ENCODE assay signal across 9 cellular contexts in the genomic region with DNA sequence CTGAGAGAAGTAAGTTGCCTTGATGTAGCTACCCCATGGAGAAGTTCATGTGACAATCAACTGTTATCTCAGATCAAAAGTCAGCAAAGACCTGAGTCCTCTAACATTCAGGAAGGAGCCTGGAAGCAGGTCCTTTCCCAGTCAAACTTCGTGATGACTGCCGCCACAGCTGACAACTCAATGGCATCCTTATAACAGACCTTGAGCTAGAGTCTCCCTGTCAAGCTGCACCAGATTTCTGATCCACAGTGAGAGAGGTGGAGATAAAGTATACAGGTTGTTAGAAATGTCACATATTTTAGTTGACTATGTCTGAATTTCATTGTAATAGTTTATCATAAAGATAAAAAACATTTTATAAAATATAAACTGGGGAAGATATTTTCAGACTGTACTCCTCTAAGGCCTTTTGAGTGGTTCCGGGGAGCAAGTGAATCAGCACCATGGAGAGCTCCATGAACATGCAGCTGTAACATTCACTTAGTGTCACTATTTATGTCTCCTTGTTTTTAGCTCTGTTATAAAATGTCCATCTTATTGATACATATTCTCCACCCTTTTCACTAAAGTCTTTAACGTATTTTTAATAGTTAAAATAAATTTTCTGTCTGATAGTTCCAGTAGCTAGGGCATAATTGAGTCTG.
A peak's percentile ranks its signal among the peaks of the same experiment; 100 is the strongest.
DNase-seq lines count a peak whose midpoint lies in the region; TF ChIP-seq lines count a peak whose summit lies in the region.
"Had no signal": no experiment of that assay in that cellular context is flagged by ENCODE, and none has a peak within 500 bp of the region (broad histone marks: within the 10 kb centered on the region; RNA-seq: fewer than 3 reads in every experiment).

No MANE protein-coding gene starts in this region.

- no peaks in the 10 kb centered on the region for H4K20me1 ChIP-seq in H9 (ENCODE audit: control insufficient read depth, insufficient read depth, insufficient read length)
- no peaks in the 10 kb centered on the region for H4K20me1 ChIP-seq in smooth muscle cell (ENCODE audit: low read depth)

- H3K4me3 ChIP-seq in smooth muscle cell = no peak overlapping the region

- WGBS in H9 (ENCODE audit: extremely low coverage, insufficient read length, low lambda C conversion rate) = no CpG with 5 or more reads among the region's 4 CpGs
- WGBS in smooth muscle cell (ENCODE audit: low lambda C conversion rate) = 25% methylated on average over 4 of the region's 4 CpGs

- H2BK12ac ChIP-seq in H9 (ENCODE audit: insufficient read length, low read depth, low read length) = no peak overlapping the region

- H3K18ac ChIP-seq in H9 (ENCODE audit: insufficient read length, low read depth, low read length) = no peak overlapping the region

- DNase-seq in H9 = peak; percentile 35
- DNase-seq in MV-4-11 (lab: John Stamatoyannopoulos, UW) = peak; percentile 39
- DNase-seq in astrocyte of the hippocampus (ENCODE audit: low read depth, low spot score) = peak; percentile 78
- peak; percentile 20 for DNase-seq in mucosa of gallbladder (ENCODE audit: low spot score)
- no peak for DNase-seq in NCI-H2171 treated with DMSO at 0.1 percent for 48 hours (lab: John Stamatoyannopoulos, UW)
- no peak for DNase-seq in RWPE1 (ENCODE audit: low spot score)
- no peak for DNase-seq in smooth muscle cell (lab: John Stamatoyannopoulos, UW; ENCODE audit: unreplicated experiment)
- DNase-seq: central memory CD4-positive, alpha-beta T cell had no signal

- H3K36me3 ChIP-seq in smooth muscle cell (ENCODE audit: low read depth) = no peaks in the 10 kb centered on the region

- no peaks in the 10 kb centered on the region for H3K4me1 ChIP-seq in H9 (ENCODE audit: insufficient read depth, low read length)
- H3K4me1 ChIP-seq in smooth muscle cell (ENCODE audit: low read depth) = no peaks in the 10 kb centered on the region

- H2BK5ac ChIP-seq in H9 (ENCODE audit: insufficient read length, low read length) = no peak overlapping the region

- no peak overlapping the region for H3K56ac ChIP-seq in H9 (ENCODE audit: insufficient read length, low read depth, low read length)

- no peaks in the 10 kb centered on the region for H3K36me3 Mint-ChIP-seq in H9 (ENCODE audit: insufficient read depth in 1 of 3, low read depth in 3 of 3)
- H3K36me3 Mint-ChIP-seq: memory B cell had no signal

- no peaks in the 10 kb centered on the region for H3F3A ChIP-seq in smooth muscle cell (ENCODE audit: low read depth)

- H3K14ac ChIP-seq in H9 (ENCODE audit: insufficient read depth, low read length) = no peak overlapping the region

- no peaks in the 10 kb centered on the region for H3K9me3 Mint-ChIP-seq in H9

- POLR2A ChIA-PET in RWPE1 (lab: Yijun Ruan, JAX; ENCODE audit: low non-redundant PET) = no interaction called here

- no peak overlapping the region for H3K27ac Mint-ChIP-seq in H9
- H3K27ac Mint-ChIP-seq: memory B cell had no signal

- no peaks in the 10 kb centered on the region; the same call in 1 of the 2 replicates for H3K27me3 ChIP-seq in H9 (ENCODE audit: insufficient read depth, low read length)
- H3K27me3 ChIP-seq in smooth muscle cell (ENCODE audit: low read depth) = no peaks in the 10 kb centered on the region

- no peak overlapping the region for H3K4me3 Mint-ChIP-seq in H9
- H3K4me3 Mint-ChIP-seq: memory B cell had no signal

- no peaks in the 10 kb centered on the region for H3K79me1 ChIP-seq in H9 (ENCODE audit: insufficient read depth, low read depth, low read length, poor library complexity, severe bottlenecking)

- TF ChIP-seq CTCF in H9 (conservative IDR thresholded peaks at IDR 0.05) = no peak
- TF ChIP-seq CTCF in RWPE1 (conservative IDR thresholded peaks at IDR 0.05; ENCODE audit: low read depth) = no peak
- no peak for TF ChIP-seq CTCF in smooth muscle cell (IDR thresholded peaks at IDR 0.05; ENCODE audit: borderline replicate concordance, insufficient read depth, poor library complexity, severe bottlenecking)

- no peaks in the 10 kb centered on the region for H3K27me3 Mint-ChIP-seq in H9 (ENCODE audit: low read depth)
- H3K27me3 Mint-ChIP-seq: memory B cell had no signal

- H4K5ac ChIP-seq in H9 (ENCODE audit: insufficient read length, low read depth, low read length) = no peak overlapping the region

- no peak overlapping the region for H2BK20ac ChIP-seq in H9 (ENCODE audit: low read depth, low read length, poor library complexity, severe bottlenecking)

- H2AK5ac ChIP-seq in H9 (ENCODE audit: insufficient read length, low read length) = no peak overlapping the region

- CTCF ChIA-PET in RWPE1 (lab: Yijun Ruan, JAX) = no interaction called here

- no peak overlapping the region for H3K4ac ChIP-seq in H9 (ENCODE audit: low read depth, low read length)

- H3K79me2 ChIP-seq in H9 (ENCODE audit: insufficient read depth, low read length) (no peaks in the 10 kb centered on the region), smooth muscle cell (ENCODE audit: low read depth) (no peaks in the 10 kb centered on the region)

- H3K23me2 ChIP-seq in H9 (ENCODE audit: insufficient read length, low read depth, low read length, poor library complexity, severe bottlenecking) = no peaks in the 10 kb centered on the region

- no peak overlapping the region for H2AFZ ChIP-seq in H9 (ENCODE audit: low read length)
- H2AFZ ChIP-seq in smooth muscle cell (ENCODE audit: low read depth) = no peak overlapping the region

- no peaks in the 10 kb centered on the region for H3K4me1 Mint-ChIP-seq in H9
- H3K4me1 Mint-ChIP-seq: memory B cell had no signal

- no peak overlapping the region for H3K9ac ChIP-seq in H9 (ENCODE audit: extremely low read depth, insufficient read length, low read length)
- H3K9ac ChIP-seq in smooth muscle cell (ENCODE audit: low read depth) = no peak overlapping the region

- no peak overlapping the region for H2BK15ac ChIP-seq in H9 (ENCODE audit: low read depth, low read length)

- H3K27ac ChIP-seq in H9 (ENCODE audit: insufficient read length, low read depth, low read length) (no peak overlapping the region), RWPE1 (no peak overlapping the region), smooth muscle cell (ENCODE audit: low read depth) (no peak overlapping the region)

- no peak overlapping the region for H3T11ph ChIP-seq in H9 (ENCODE audit: low read length)

- no peak overlapping the region for H4K8ac ChIP-seq in H9 (replicated peaks; ENCODE audit: insufficient read length, low read depth, low read length)

- H3K23ac ChIP-seq in H9 (ENCODE audit: insufficient read length, low read depth, low read length) = no peak overlapping the region

- H3K4me2 ChIP-seq in H9 (ENCODE audit: insufficient read depth, insufficient read length, low read length) (no peak overlapping the region), smooth muscle cell (no peak overlapping the region)

- no peak overlapping the region for H4K91ac ChIP-seq in H9 (ENCODE audit: insufficient read length, low read depth, low read length)

- no peaks in the 10 kb centered on the region for H3K9me3 ChIP-seq in H9 (ENCODE audit: control insufficient read depth, low read depth, low read length)
- no peaks in the 10 kb centered on the region for H3K9me3 ChIP-seq in smooth muscle cell (replicated peaks; ENCODE audit: low read depth)

- no peak overlapping the region for H2BK120ac ChIP-seq in H9 (ENCODE audit: low read depth, low read length, poor library complexity, severe bottlenecking)

Comparison
In these comparisons a context has a peak if more than half of its experiments do, and no peak if none do; other contexts are left out.
1. DNase-seq: peak in H9 (single experiment), MV-4-11 (single experiment), astrocyte of the hippocampus (single experiment) and mucosa of gallbladder (single experiment); none in NCI-H2171 treated with DMSO at 0.1 percent for 48 hours (single experiment), RWPE1 (single experiment) and smooth muscle cell (single experiment).